In the genomic region with DNA sequence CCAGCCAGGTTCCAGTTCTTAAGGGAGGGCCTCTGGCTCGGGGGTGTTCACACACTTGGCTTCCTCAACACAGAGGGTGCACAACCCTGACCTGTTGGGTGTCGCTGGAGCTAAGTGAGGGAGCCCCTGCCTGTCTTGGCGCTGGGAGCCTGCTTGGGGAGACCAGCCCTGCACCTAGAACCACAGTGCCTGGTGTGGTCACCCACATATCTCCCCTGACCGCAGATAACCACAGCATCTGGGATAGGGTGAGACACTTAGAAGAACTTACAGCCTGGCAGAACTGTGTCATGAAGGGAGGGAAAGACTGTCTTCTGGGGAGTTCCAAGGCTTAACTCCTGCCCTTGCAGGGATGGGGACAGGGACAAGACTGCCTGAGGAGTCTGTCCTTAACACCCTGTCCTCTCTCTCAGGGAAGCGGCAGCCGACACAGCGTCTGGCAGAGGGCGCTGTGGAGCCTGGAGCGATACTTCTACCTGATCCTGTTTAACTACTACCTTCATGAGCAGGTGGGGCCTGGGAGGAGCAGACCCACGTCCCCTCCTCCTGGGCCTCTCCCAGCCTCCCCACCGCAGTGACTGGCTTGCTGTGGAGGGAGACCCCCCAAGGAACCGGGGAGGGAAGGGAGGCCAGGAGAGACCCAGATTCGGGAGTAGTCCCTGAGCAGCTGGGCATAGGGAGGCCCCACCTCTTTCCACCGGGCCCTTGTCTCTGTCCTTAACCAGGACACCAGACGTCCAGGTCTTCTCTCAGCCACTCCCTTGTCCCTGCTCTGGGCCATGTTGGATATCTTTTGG, we compare ENCODE assay signal across 9 cellular contexts. TPM values are rescaled to one million over a fixed set of nuclear protein-coding genes. Genes with fewer than 3 reads are reported as not detected.
A peak's percentile ranks its signal among the peaks of the same experiment; 100 is the strongest.
DNase-seq lines count a peak whose midpoint lies in the region; ATAC-seq and TF ChIP-seq lines count a peak whose summit lies in the region.
"Had no signal": no experiment of that assay in that cellular context is flagged by ENCODE, and none has a peak within 500 bp of the region (broad histone marks: within the 10 kb centered on the region; RNA-seq: fewer than 3 reads in every experiment).

No MANE protein-coding gene starts in this region.

- TF ChIP-seq CTCF in CD4-positive, alpha-beta T cell (IDR thresholded peaks at IDR 0.05), result peak; percentile 23
- TF ChIP-seq CTCF in HFF-Myc (IDR thresholded peaks at IDR 0.05; ENCODE audit: low read depth, low read length, missing control alignments), result peak; percentile 45
- TF ChIP-seq CTCF in left lung (IDR thresholded peaks at IDR 0.05), result peak in 1 of 2 donors; percentile 10
- no peak for TF ChIP-seq CTCF in lower leg skin (IDR thresholded peaks at IDR 0.05)

- no peaks in the 10 kb centered on the region for H3K27me3 ChIP-seq in CD4-positive, alpha-beta T cell (ENCODE audit: control insufficient read depth, insufficient read depth, low read length)
- no peaks in the 10 kb centered on the region for H3K27me3 ChIP-seq in left lung

- intact Hi-C loops in CD4-positive, alpha-beta T cell (cut with DNase I, micrococcal nuclease), result no loop called here
- intact Hi-C loops in left lung (cut with DNase I), result no loop called here
- intact Hi-C loops in lower leg skin (cut with DNase I; ENCODE audit: low total_unique reads), result no loop called here

- no peaks in the 10 kb centered on the region for H3K9me3 Mint-ChIP-seq in CD4-positive, alpha-beta T cell
- H3K9me3 Mint-ChIP-seq in activated T-cell treated with anti-CD3 and anti-CD28 coated beads, Interleukin-2, amount 50 U/mL, for 72 hours, result no peaks in the 10 kb centered on the region
- H3K9me3 Mint-ChIP-seq: stimulated activated naive B cell treated with anti-CD40 and anti-IgM and Interleukin-4, amounts not matched to agents 10 μg/mL and 1 μg/mL and 100 μg/mL, for 72 hours had no signal

- no peaks in the 10 kb centered on the region for H3K4me1 ChIP-seq in left lung

- no peak for ATAC-seq in CD4-positive, alpha-beta T cell (ENCODE audit: poor library complexity)
- peak in 1 of 2 donors; percentile 26 for ATAC-seq in activated T-cell treated with anti-CD3 and anti-CD28 coated beads, Interleukin-2, amount 50 U/mL, for 72 hours (replicated peaks in 1 of 2)
- ATAC-seq in left lung (peak; percentile 60), HG02610 (IDR thresholded peaks at IDR 0.05; ENCODE audit: unreplicated experiment) (no peak), HG03378 (IDR thresholded peaks at IDR 0.05; ENCODE audit: unreplicated experiment) (no peak)

- no peaks in the 10 kb centered on the region for H3K36me3 Mint-ChIP-seq in CD4-positive, alpha-beta T cell (ENCODE audit: low read depth)
- no peaks in the 10 kb centered on the region for H3K36me3 Mint-ChIP-seq in activated T-cell treated with anti-CD3 and anti-CD28 coated beads, Interleukin-2, amount 50 U/mL, for 72 hours (ENCODE audit: insufficient read depth in 2 of 2)

- no peak for TF ChIP-seq POLR2A in lower leg skin (IDR thresholded peaks at IDR 0.05)

- no peak overlapping the region for H3K4me3 ChIP-seq in HFF-Myc (replicated peaks; ENCODE audit: low read depth, low read length)
- no peak overlapping the region for H3K4me3 ChIP-seq in left lung
- no peak overlapping the region for H3K4me3 ChIP-seq in lower leg skin (ENCODE audit: low read depth, poor library complexity, severe bottlenecking)

- peaks cover 0 to 12% of the 10 kb centered on the region in 2 donors for H3K36me3 ChIP-seq in left lung

- WGBS in lower leg skin, 2 donors, result 57 to 59% methylated on average over 14 to 15 of the region's 15 CpGs

- no peak overlapping the region for H3K27ac ChIP-seq in CD4-positive, alpha-beta T cell (ENCODE audit: low read depth, low read length)
- H3K27ac ChIP-seq in left lung, result no peak overlapping the region

- H3K27ac Mint-ChIP-seq in CD4-positive, alpha-beta T cell, result no peak overlapping the region
- H3K27ac Mint-ChIP-seq in activated T-cell treated with anti-CD3 and anti-CD28 coated beads, Interleukin-2, amount 50 U/mL, for 72 hours, result no peak overlapping the region
- H3K27ac Mint-ChIP-seq: stimulated activated naive B cell treated with anti-CD40 and anti-IgM and Interleukin-4, amounts not matched to agents 10 μg/mL and 1 μg/mL and 100 μg/mL, for 72 hours had no signal

- CTCF ChIA-PET in CD4-positive, alpha-beta T cell (lab: Charles Lee), result no interaction called here

- no peaks in the 10 kb centered on the region for H3K27me3 Mint-ChIP-seq in CD4-positive, alpha-beta T cell
- H3K27me3 Mint-ChIP-seq in activated T-cell treated with anti-CD3 and anti-CD28 coated beads, Interleukin-2, amount 50 U/mL, for 72 hours (ENCODE audit: low read depth), result no peaks in the 10 kb centered on the region
- H3K27me3 Mint-ChIP-seq: stimulated activated naive B cell treated with anti-CD40 and anti-IgM and Interleukin-4, amounts not matched to agents 10 μg/mL and 1 μg/mL and 100 μg/mL, for 72 hours had no signal

- no peaks in the 10 kb centered on the region for H3K4me1 Mint-ChIP-seq in CD4-positive, alpha-beta T cell (ENCODE audit: low read depth)
- H3K4me1 Mint-ChIP-seq in activated T-cell treated with anti-CD3 and anti-CD28 coated beads, Interleukin-2, amount 50 U/mL, for 72 hours (ENCODE audit: low read depth), result no peaks in the 10 kb centered on the region

- DNase-seq in CD4-positive, alpha-beta T cell, result peak in 1 of 10 experiments; percentile 15
- no peak for DNase-seq in HFF-Myc (ENCODE audit: extremely low read depth, low read depth)
- peak; percentile 19 to 26 for DNase-seq in activated T-cell treated with anti-CD3 and anti-CD28 coated beads, Interleukin-2, amount 50 U/mL, for 72 hours
- no peak for DNase-seq in left lung
- no peak for DNase-seq in lower leg skin (ENCODE audit: low spot score in 2 of 2)
- DNase-seq in foreskin melanocyte, result no peak
- DNase-seq: stimulated activated naive B cell treated with anti-CD40 and anti-IgM and Interleukin-4, amounts not matched to agents 10 μg/mL and 1 μg/mL and 100 μg/mL, for 72 hours had no signal

- no peaks in the 10 kb centered on the region for H3K9me3 ChIP-seq in CD4-positive, alpha-beta T cell (ENCODE audit: control insufficient read depth, low read length)
- no peaks in the 10 kb centered on the region for H3K9me3 ChIP-seq in left lung

- H3K4me3 Mint-ChIP-seq in CD4-positive, alpha-beta T cell, result no peak overlapping the region
- no peak overlapping the region for H3K4me3 Mint-ChIP-seq in activated T-cell treated with anti-CD3 and anti-CD28 coated beads, Interleukin-2, amount 50 U/mL, for 72 hours
- H3K4me3 Mint-ChIP-seq: stimulated activated naive B cell treated with anti-CD40 and anti-IgM and Interleukin-4, amounts not matched to agents 10 μg/mL and 1 μg/mL and 100 μg/mL, for 72 hours had no signal

- POLR2A ChIA-PET in CD4-positive, alpha-beta T cell (lab: Charles Lee), result interaction anchor here (0.6 kb wide), 1 partner anchor 26 kb away, joined by 3 read pairs; no protein-coding TSS in a partner anchor

RNA-seq across cellular contexts. Expression of gene PALD1, which starts 59.0 kb away (rescaled TPM):
- total RNA-seq in CD4-positive, alpha-beta T cell, result under 1 TPM; 0.36 to 0.44 TPM
- 1 to 10 TPM; 1.1 to 1.3 TPM for total RNA-seq in activated T-cell treated with anti-CD3 and anti-CD28 coated beads, Interleukin-2, amount 50 U/mL, for 72 hours
- total RNA-seq in left lung (10 to 100 TPM; 10.1 to 10.8 TPM), lower leg skin (1 to 10 TPM; 6.0 to 9.7 (median 6.4) TPM)

Comparison
In these comparisons a context has a peak if more than half of its experiments do, and no peak if none do; other contexts are left out.
1. DNase-seq: peak in activated T-cell treated with anti-CD3 and anti-CD28 coated beads, Interleukin-2, amount 50 U/mL, for 72 hours (2 of 2); none in HFF-Myc (single experiment), left lung (0 of 2), lower leg skin (0 of 2) and foreskin melanocyte (single experiment).
2. CTCF ChIP-seq: peak in CD4-positive, alpha-beta T cell (single experiment) and HFF-Myc (single experiment); none in lower leg skin (0 of 3).